8 cellular contexts compared by ENCODE assay signal in the genomic region with DNA sequence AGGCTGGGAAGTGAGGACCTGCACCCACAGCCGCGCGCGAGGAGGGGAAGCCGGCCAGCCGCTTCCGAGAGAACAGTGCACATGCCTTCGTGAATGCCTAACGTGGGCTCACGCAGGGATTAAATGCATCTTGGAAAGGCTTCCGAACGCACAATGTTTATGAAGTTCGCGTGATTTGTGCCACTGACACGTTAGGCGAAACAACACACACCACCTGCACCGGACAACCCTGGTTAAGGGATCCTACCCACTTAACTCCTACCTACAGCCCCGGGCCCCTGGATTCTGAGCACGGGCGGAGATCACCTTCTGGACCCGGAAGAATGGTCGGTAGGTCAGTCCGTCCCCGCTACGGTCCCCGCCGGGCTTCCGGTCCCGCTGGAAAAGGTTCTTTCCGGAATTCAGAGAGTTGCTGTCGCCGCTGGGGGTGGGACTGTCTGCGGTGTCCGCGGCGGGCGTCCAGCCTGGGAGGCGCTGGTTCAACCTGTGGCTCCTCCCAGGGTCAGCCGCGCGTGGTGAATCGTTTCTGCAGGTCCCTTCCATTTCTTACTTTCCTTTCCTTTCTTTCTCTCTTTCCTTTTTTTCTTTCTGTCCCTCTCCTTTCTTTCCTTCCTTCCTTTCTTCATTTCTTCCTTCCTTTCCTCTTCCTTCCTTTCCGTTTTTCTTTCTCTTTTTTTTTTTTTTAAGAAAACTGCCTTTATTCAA. TPM values are rescaled to one million over a fixed set of nuclear protein-coding genes. Genes with fewer than 3 reads are reported as not detected.
A peak's percentile ranks its signal among the peaks of the same experiment; 100 is the strongest.
DNase-seq lines count a peak whose midpoint lies in the region; ATAC-seq and TF ChIP-seq lines count a peak whose summit lies in the region.

A gene with protein sequence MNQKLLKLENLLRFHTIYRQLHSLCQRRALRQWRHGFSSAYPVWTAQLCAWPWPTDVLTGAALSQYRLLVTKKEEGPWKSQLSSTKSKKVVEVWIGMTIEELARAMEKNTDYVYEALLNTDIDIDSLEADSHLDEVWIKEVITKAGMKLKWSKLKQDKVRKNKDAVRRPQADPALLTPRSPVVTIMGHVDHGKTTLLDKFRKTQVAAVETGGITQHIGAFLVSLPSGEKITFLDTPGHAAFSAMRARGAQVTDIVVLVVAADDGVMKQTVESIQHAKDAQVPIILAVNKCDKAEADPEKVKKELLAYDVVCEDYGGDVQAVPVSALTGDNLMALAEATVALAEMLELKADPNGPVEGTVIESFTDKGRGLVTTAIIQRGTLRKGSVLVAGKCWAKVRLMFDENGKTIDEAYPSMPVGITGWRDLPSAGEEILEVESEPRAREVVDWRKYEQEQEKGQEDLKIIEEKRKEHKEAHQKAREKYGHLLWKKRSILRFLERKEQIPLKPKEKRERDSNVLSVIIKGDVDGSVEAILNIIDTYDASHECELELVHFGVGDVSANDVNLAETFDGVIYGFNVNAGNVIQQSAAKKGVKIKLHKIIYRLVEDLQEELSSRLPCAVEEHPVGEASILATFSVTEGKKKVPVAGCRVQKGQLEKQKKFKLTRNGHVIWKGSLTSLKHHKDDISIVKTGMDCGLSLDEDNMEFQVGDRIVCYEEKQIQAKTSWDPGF (minus strand): TSS at position 325 of the 705 bp plus-strand sequence. CDS start 5,373 bp downstream, outside the sequence.

- H3K27me3 Mint-ChIP-seq in activated naive CD4-positive, alpha-beta T cell treated with anti-CD3 and anti-CD28 coated beads, Interleukin-2, amount 50 U/mL, for 24 hours: peaks cover 2% of the 10 kb centered on the region

- H3K4me1 ChIP-seq in testis: no peaks in the 10 kb centered on the region

- no peak for TF ChIP-seq POLR2A in testis (IDR thresholded peaks at IDR 0.05)

- no peaks in the 10 kb centered on the region for H3K9me3 Mint-ChIP-seq in activated naive CD4-positive, alpha-beta T cell treated with anti-CD3 and anti-CD28 coated beads, Interleukin-2, amount 50 U/mL, for 24 hours

- H3K4me1 Mint-ChIP-seq in activated naive CD4-positive, alpha-beta T cell treated with anti-CD3 and anti-CD28 coated beads, Interleukin-2, amount 50 U/mL, for 24 hours: peaks cover 16% of the 10 kb centered on the region

- peak within 1 kb of the TSS; percentile 96 for H3K27ac Mint-ChIP-seq in activated naive CD4-positive, alpha-beta T cell treated with anti-CD3 and anti-CD28 coated beads, Interleukin-2, amount 50 U/mL, for 24 hours

- ATAC-seq in HG02588 (IDR thresholded peaks at IDR 0.05; ENCODE audit: unreplicated experiment) (peak; percentile 97), SK-N-SH treated with all-trans-retinoic acid at 6 μM for 48 hours (peak; percentile 99), omental fat pad (ENCODE audit: low FRiP score) (peak; percentile 100)

- intact Hi-C loops in testis (cut with DNase I; ENCODE audit: low total_unique reads): no loop called here

- TF ChIP-seq CTCF in GM10266 (IDR thresholded peaks at IDR 0.05; ENCODE audit: control insufficient read depth, insufficient read depth, low read depth, missing control alignments) (peak; percentile 14), omental fat pad (IDR thresholded peaks at IDR 0.05) (no peak), testis (IDR thresholded peaks at IDR 0.05) (peak in 1 of 3 experiments; percentile 11)

- peak within 1 kb of the TSS; percentile 98 for H3K4me3 Mint-ChIP-seq in activated naive CD4-positive, alpha-beta T cell treated with anti-CD3 and anti-CD28 coated beads, Interleukin-2, amount 50 U/mL, for 24 hours

- no peaks in the 10 kb centered on the region for H3K27me3 ChIP-seq in testis

- no peaks in the 10 kb centered on the region for H3K9me3 ChIP-seq in testis

- peak within 1 kb of the TSS; percentile 62 to 88 for H3K4me3 ChIP-seq in testis

- peaks cover 4% of the 10 kb centered on the region for H3K36me3 Mint-ChIP-seq in activated naive CD4-positive, alpha-beta T cell treated with anti-CD3 and anti-CD28 coated beads, Interleukin-2, amount 50 U/mL, for 24 hours

- H3K27ac ChIP-seq in testis: peak within 1 kb of the TSS; percentile 68 to 78

- peak; percentile 86 for DNase-seq in GM10266 (ENCODE audit: extremely low spot score)
- peak; percentile 84 for DNase-seq in NCI-H1092 (lab: John Stamatoyannopoulos, UW)
- peak; percentile 64 for DNase-seq in glomerular endothelial cell (ENCODE audit: extremely low read depth, low read depth, low spot score)
- DNase-seq in omental fat pad (ENCODE audit: low spot score): peak; percentile 76
- peak; percentile 97 for DNase-seq in testis

- H3K36me3 ChIP-seq in testis (ENCODE audit: low read depth, missing control alignments): no peaks in the 10 kb centered on the region

- 0 to 1% methylated on average over 35 to 43 of the region's 43 CpGs for whole genome bisulfite sequencing in testis, 2 donors

TF ChIP-seq in SK-N-SH treated with all-trans-retinoic acid at 6 μM for 48 hours, 23 proteins besides CTCF, POLR2A, EP300 and RAD21:
- TF ChIP-seq ZFP3 (CRISPR knock-in tag; IDR thresholded peaks at IDR 0.05) (peak; percentile 78; the same call in 1 of the 2 replicates), ARNTL (CRISPR knock-in tag; IDR thresholded peaks at IDR 0.05; ENCODE audit: borderline replicate concordance, low read depth) (no peak), TOX (CRISPR knock-in tag; IDR thresholded peaks at IDR 0.05; ENCODE audit: borderline replicate concordance) (no peak), CSDC2 (CRISPR knock-in tag; IDR thresholded peaks at IDR 0.05) (no peak)
- TF ChIP-seq, protein P1, sequence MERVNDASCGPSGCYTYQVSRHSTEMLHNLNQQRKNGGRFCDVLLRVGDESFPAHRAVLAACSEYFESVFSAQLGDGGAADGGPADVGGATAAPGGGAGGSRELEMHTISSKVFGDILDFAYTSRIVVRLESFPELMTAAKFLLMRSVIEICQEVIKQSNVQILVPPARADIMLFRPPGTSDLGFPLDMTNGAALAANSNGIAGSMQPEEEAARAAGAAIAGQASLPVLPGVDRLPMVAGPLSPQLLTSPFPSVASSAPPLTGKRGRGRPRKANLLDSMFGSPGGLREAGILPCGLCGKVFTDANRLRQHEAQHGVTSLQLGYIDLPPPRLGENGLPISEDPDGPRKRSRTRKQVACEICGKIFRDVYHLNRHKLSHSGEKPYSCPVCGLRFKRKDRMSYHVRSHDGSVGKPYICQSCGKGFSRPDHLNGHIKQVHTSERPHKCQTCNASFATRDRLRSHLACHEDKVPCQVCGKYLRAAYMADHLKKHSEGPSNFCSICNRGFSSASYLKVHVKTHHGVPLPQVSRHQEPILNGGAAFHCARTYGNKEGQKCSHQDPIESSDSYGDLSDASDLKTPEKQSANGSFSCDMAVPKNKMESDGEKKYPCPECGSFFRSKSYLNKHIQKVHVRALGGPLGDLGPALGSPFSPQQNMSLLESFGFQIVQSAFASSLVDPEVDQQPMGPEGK (CRISPR knock-in tag; IDR thresholded peaks at IDR 0.05; ENCODE audit: borderline replicate concordance): 0 out of 2 replicates have a peak, but pooled peaks have one; percentile 25

RNA-seq across cellular contexts. Expression of the gene that starts here (rescaled TPM):
- total RNA-seq in glomerular endothelial cell (12.9 and 16.1 TPM in 2 replicates), omental fat pad (10 to 100 TPM; 21.5 to 25.3 (median 22.9) TPM), testis (10 to 100 TPM; 19.6 to 23.9 TPM)
- 15.0 TPM for polyA plus RNA-seq in testis (ENCODE audit: insufficient read depth, low read depth, low replicate concordance)

Comparison
In these comparisons a context has a peak if more than half of its experiments do, and no peak if none do; other contexts are left out.
1. Peak in every context shown above with its lines: DNase-seq, ATAC-seq, H3K4me3 ChIP-seq and H3K27ac ChIP-seq.